In the genomic region with DNA sequence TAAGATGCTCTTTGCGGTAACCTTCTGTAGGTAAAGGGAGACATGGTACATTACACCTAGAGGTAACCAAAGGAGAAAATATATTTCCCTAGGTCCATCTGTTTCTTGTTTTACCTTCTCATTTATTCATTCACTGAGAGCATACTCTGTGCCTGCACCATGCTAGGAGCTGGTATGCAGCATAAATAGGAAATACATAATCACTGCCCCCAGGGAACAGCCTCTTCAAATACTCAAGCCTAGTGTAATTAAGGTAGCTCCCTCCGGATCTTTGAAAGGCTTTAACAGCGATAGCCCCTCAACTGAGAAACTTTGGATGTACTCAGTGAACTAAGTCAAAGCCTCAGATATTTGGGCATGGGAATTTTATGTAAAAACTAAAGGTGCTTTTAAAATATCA, we compare ENCODE assay signal across 25 cellular contexts.
"Had no signal": no experiment of that assay in that cellular context is flagged by ENCODE, and none has a peak within 500 bp of the region (broad histone marks: within the 10 kb centered on the region; RNA-seq: fewer than 3 reads in every experiment).

No MANE protein-coding gene starts in this region.

- H3K4me3 ChIP-seq: adrenal gland, MG63, SJSA1 had no signal

- H3K9me3 Mint-ChIP-seq: activated B cell treated with CpG ODN at 0.5 μM for 24 hours; activated CD4-positive, alpha-beta memory T cell treated with anti-CD3 and anti-CD28 coated beads for 36 hours; activated CD4-positive, alpha-beta T cell treated with anti-CD3 and anti-CD28 coated beads, Interleukin-2, amount 10 ng/mL, durations not matched to agents 7 days and 5 days; activated naive CD4-positive, alpha-beta T cell treated with anti-CD3 and anti-CD28 coated beads, Interleukin-2, amount 10 ng/mL, durations not matched to agents 7 days and 5 days; activated naive CD8-positive, alpha-beta T cell treated with anti-CD3 and anti-CD28 coated beads for 36 hours; activated T-helper 17 cell treated with anti-CD3 and anti-CD28 coated beads, Interleukin-2, amount 50 U/mL, for 72 hours; T-helper 1 cell treated with Interleukin-12 subunit alpha and Interleukin-12 subunit beta and Interleukin-4 antibody, amounts not matched to agents 30 μg/mL and 1 μg/mL, for 36 hours had no signal

- H3K4me1 ChIP-seq: SJSA1 had no signal

- H3K27ac Mint-ChIP-seq: activated B cell treated with CpG ODN at 0.5 μM for 24 hours; activated CD4-positive, alpha-beta memory T cell treated with anti-CD3 and anti-CD28 coated beads for 36 hours; activated CD4-positive, alpha-beta T cell treated with anti-CD3 and anti-CD28 coated beads, Interleukin-2, amount 10 ng/mL, durations not matched to agents 7 days and 5 days; activated naive CD4-positive, alpha-beta T cell treated with anti-CD3 and anti-CD28 coated beads, Interleukin-2, amount 10 ng/mL, durations not matched to agents 7 days and 5 days; activated naive CD8-positive, alpha-beta T cell treated with anti-CD3 and anti-CD28 coated beads for 36 hours; activated T-helper 17 cell treated with anti-CD3 and anti-CD28 coated beads, Interleukin-2, amount 50 U/mL, for 72 hours; T-helper 1 cell treated with Interleukin-12 subunit alpha and Interleukin-12 subunit beta and Interleukin-4 antibody, amounts not matched to agents 30 μg/mL and 1 μg/mL, for 36 hours had no signal

- H3K27me3 ChIP-seq: adrenal gland, MG63, SJSA1 had no signal

- DNase-seq: activated B cell treated with CpG ODN at 0.5 μM for 24 hours; activated CD4-positive, alpha-beta memory T cell treated with anti-CD3 and anti-CD28 coated beads for 36 hours; activated CD4-positive, alpha-beta T cell treated with anti-CD3 and anti-CD28 coated beads for 1 hour; activated CD4-positive, alpha-beta T cell treated with anti-CD3 and anti-CD28 coated beads, Interleukin-2, amount 10 ng/mL, durations not matched to agents 7 days and 5 days; activated CD8-positive, alpha-beta memory T cell treated with anti-CD3 and anti-CD28 coated beads for 24 hours; activated gamma-delta T cell; activated naive CD4-positive, alpha-beta T cell treated with anti-CD3 and anti-CD28 coated beads, Interleukin-2, amount 10 ng/mL, durations not matched to agents 7 days and 5 days; activated naive CD8-positive, alpha-beta T cell treated with anti-CD3 and anti-CD28 coated beads for 36 hours; activated T-cell treated with anti-CD3 and anti-CD28 coated beads for 4 hours; activated T-cell treated with anti-CD3 and anti-CD28 coated beads, Interleukin-2, amount 50 U/mL, for 48 hours; adrenal gland; anterior cingulate cortex; cerebellar nuclear complex; MG63; MV-4-11; NCI-H1092 treated with DMSO at 0.1 percent for 48 hours; NCI-H1694 treated with DMSO at 0.1 percent for 48 hours; NCI-H2029 treated with DMSO at 0.1 percent for 48 hours; NCI-H446 treated with DMSO at 0.1 percent for 48 hours; NCI-H524 treated with DMSO at 0.1 percent for 48 hours; PC-3; SHP77 had no signal

- H3K4me1 Mint-ChIP-seq: activated B cell treated with CpG ODN at 0.5 μM for 24 hours; activated CD4-positive, alpha-beta T cell treated with anti-CD3 and anti-CD28 coated beads, Interleukin-2, amount 10 ng/mL, durations not matched to agents 7 days and 5 days; activated naive CD4-positive, alpha-beta T cell treated with anti-CD3 and anti-CD28 coated beads, Interleukin-2, amount 10 ng/mL, durations not matched to agents 7 days and 5 days; activated naive CD8-positive, alpha-beta T cell treated with anti-CD3 and anti-CD28 coated beads for 36 hours; activated T-helper 17 cell treated with anti-CD3 and anti-CD28 coated beads, Interleukin-2, amount 50 U/mL, for 72 hours had no signal

- ATAC-seq: activated T-helper 17 cell treated with anti-CD3 and anti-CD28 coated beads, Interleukin-2, amount 50 U/mL, for 72 hours; PC-3 had no signal

- H3K27ac ChIP-seq: SJSA1 had no signal

- H3K27me3 Mint-ChIP-seq: activated naive CD8-positive, alpha-beta T cell treated with anti-CD3 and anti-CD28 coated beads for 36 hours had no signal

- H3K36me3 ChIP-seq: adrenal gland, MG63, SJSA1 had no signal

- H3K4me3 Mint-ChIP-seq: activated B cell treated with CpG ODN at 0.5 μM for 24 hours; activated CD4-positive, alpha-beta memory T cell treated with anti-CD3 and anti-CD28 coated beads for 36 hours; activated CD4-positive, alpha-beta T cell treated with anti-CD3 and anti-CD28 coated beads, Interleukin-2, amount 10 ng/mL, durations not matched to agents 7 days and 5 days; activated naive CD4-positive, alpha-beta T cell treated with anti-CD3 and anti-CD28 coated beads, Interleukin-2, amount 10 ng/mL, durations not matched to agents 7 days and 5 days; activated naive CD8-positive, alpha-beta T cell treated with anti-CD3 and anti-CD28 coated beads for 36 hours; activated T-helper 17 cell treated with anti-CD3 and anti-CD28 coated beads, Interleukin-2, amount 50 U/mL, for 72 hours; T-helper 1 cell treated with Interleukin-12 subunit alpha and Interleukin-12 subunit beta and Interleukin-4 antibody, amounts not matched to agents 30 μg/mL and 1 μg/mL, for 36 hours had no signal

- H3K9me3 ChIP-seq: adrenal gland, MG63, SJSA1 had no signal

- H3K36me3 Mint-ChIP-seq: activated CD4-positive, alpha-beta memory T cell treated with anti-CD3 and anti-CD28 coated beads for 36 hours; activated naive CD4-positive, alpha-beta T cell treated with anti-CD3 and anti-CD28 coated beads, Interleukin-2, amount 10 ng/mL, durations not matched to agents 7 days and 5 days; activated naive CD8-positive, alpha-beta T cell treated with anti-CD3 and anti-CD28 coated beads for 36 hours had no signal
